ENCODE assay signal across 15 cellular contexts in the genomic region with DNA sequence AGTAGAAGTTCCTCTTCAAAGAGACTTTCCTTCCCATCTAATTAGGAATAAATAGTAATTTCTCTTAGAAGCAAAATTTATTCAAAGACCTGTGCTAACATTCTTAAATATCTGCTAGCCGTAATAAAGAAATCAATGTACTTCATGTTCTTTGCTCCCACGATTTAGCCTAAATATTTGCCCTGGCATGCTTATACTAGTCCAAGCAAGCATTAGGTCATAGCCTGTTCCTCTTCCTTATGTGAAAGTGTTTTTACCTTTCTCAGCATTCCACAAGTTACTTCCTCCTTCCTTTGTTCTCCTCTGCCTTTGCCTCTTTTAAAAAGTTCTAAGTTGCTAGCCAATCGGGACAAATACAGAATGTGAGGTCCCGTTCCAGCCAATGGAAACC. TPM values are rescaled to one million over a fixed set of nuclear protein-coding genes. Genes with fewer than 3 reads are reported as not detected.
DNase-seq lines count a peak whose midpoint lies in the region; ATAC-seq and TF ChIP-seq lines count a peak whose summit lies in the region.
"Not testable (repeated sequence)": the region's sequence is repeated elsewhere in the genome, so short reads cannot be mapped to it uniquely, and the experiment has no call there.
"Had no signal": no experiment of that assay in that cellular context is flagged by ENCODE, and none has a peak within 500 bp of the region (broad histone marks: within the 10 kb centered on the region; RNA-seq: fewer than 3 reads in every experiment).

No MANE protein-coding gene starts in this region.

- CTCF ChIA-PET in MCF 10A (lab: Yijun Ruan, JAX) = not testable (repeated sequence)

- not testable (repeated sequence) for H4K20me1 ChIP-seq in OCI-LY1 (ENCODE audit: insufficient read depth, low read length)

- POLR2A ChIA-PET in MCF 10A (lab: Yijun Ruan, JAX) = not testable (repeated sequence)

- not testable (repeated sequence) for H2AFZ ChIP-seq in OCI-LY1 (ENCODE audit: low read length); trophoblast cell (ENCODE audit: insufficient read depth, low read length, poor library complexity)

- not testable (repeated sequence) for H4K12ac ChIP-seq in trophoblast cell (ENCODE audit: low read depth, low read length)

- H2AK5ac ChIP-seq in trophoblast cell (ENCODE audit: low read length) = not testable (repeated sequence)

- not testable (repeated sequence) for H3K9me3 ChIP-seq in OCI-LY1 (ENCODE audit: low read length); trophoblast cell (ENCODE audit: insufficient read depth, low read depth, low read length); stomach

- not testable (repeated sequence) for H3F3A ChIP-seq in OCI-LY1 (ENCODE audit: insufficient read depth, low read length)

- not testable (repeated sequence) for H3K4me1 Mint-ChIP-seq in MCF 10A (ENCODE audit: insufficient read depth, unreplicated experiment)

- not testable (repeated sequence) for H4K8ac ChIP-seq in trophoblast cell (ENCODE audit: low read depth, low read length)

- H2BK120ac ChIP-seq in trophoblast cell (ENCODE audit: insufficient read depth, low read length, poor library complexity) = not testable (repeated sequence)

- H3K18ac ChIP-seq in trophoblast cell (ENCODE audit: low read length) = not testable (repeated sequence)

- H3K4me3 Mint-ChIP-seq in MCF 10A (ENCODE audit: unreplicated experiment) = not testable (repeated sequence)

- H2BK5ac ChIP-seq in trophoblast cell (ENCODE audit: low read depth, low read length, poor library complexity) = not testable (repeated sequence)

- TF ChIP-seq EP300 in stomach (IDR thresholded peaks at IDR 0.05) = not testable (repeated sequence)

- not testable (repeated sequence) for H3K4ac ChIP-seq in trophoblast cell (ENCODE audit: low read depth, low read length)

- BruUV-seq in MCF 10A (replicated peaks; lab: Mats Ljungman, UMichigan) = not testable (repeated sequence)

- intact Hi-C loops in MCF 10A (cut with micrococcal nuclease); stomach (cut with DNase I; ENCODE audit: low total_unique reads): not testable (repeated sequence)

- H3K27ac ChIP-seq in OCI-LY1 (ENCODE audit: low read depth, low read length, poor library complexity, severe bottlenecking) = peak overlapping the region; percentile 23
- peak overlapping the region; percentile 57 for H3K27ac ChIP-seq in foreskin keratinocyte
- not testable (repeated sequence) for H3K27ac ChIP-seq in trophoblast cell (ENCODE audit: low read depth, low read length)
- H3K27ac ChIP-seq in stomach = peak overlapping the region in 4 of 5 donors; percentile 32 to 78 (median 56)

- H2BK12ac ChIP-seq in trophoblast cell (ENCODE audit: low read length) = not testable (repeated sequence)

- peak overlapping the region; percentile 71 for H3K27ac Mint-ChIP-seq in MCF 10A (ENCODE audit: low read depth, unreplicated experiment)

- not testable (repeated sequence) for H3K14ac ChIP-seq in trophoblast cell (ENCODE audit: low read length)

- H3K9me2 ChIP-seq in OCI-LY1 (ENCODE audit: low read depth, low read length) = not testable (repeated sequence)

- H3K9me3 Mint-ChIP-seq in MCF 10A (ENCODE audit: unreplicated experiment) = not testable (repeated sequence)

- not testable (repeated sequence) for H3K79me1 ChIP-seq in trophoblast cell (ENCODE audit: low read length)

- not testable (repeated sequence) for H3K4me2 ChIP-seq in OCI-LY1 (ENCODE audit: low read length); trophoblast cell (ENCODE audit: low read length)

- not testable (repeated sequence) for H3K27me3 ChIP-seq in OCI-LY1 (ENCODE audit: insufficient read depth, low read length); foreskin keratinocyte; trophoblast cell (ENCODE audit: insufficient read depth, low read length); stomach

- H3K79me2 ChIP-seq in OCI-LY1 (ENCODE audit: insufficient read depth, low read length); trophoblast cell (ENCODE audit: control insufficient read depth, insufficient read depth, low read length, poor library complexity): not testable (repeated sequence)

- H3K4me3 ChIP-seq in OCI-LY1 (ENCODE audit: low read depth, low read length, poor library complexity, severe bottlenecking); epithelial cell of esophagus (ENCODE audit: low read length); trophoblast cell (ENCODE audit: low read depth, low read length); stomach: not testable (repeated sequence)

- peak overlapping the region; percentile 37 for H4K91ac ChIP-seq in trophoblast cell (ENCODE audit: low read depth, low read length)

- no CpG with 5 or more reads among the region's 4 CpGs for WGBS in trophoblast cell (ENCODE audit: extremely low coverage, insufficient coverage, insufficient read length)
- WGBS in stomach, 5 donors = 28 to 59% (median 46%) methylated on average over 3 to 4 of the region's 4 CpGs

- H3K9ac ChIP-seq in OCI-LY1 (ENCODE audit: low read length); trophoblast cell (ENCODE audit: low read length): not testable (repeated sequence)

- not testable (repeated sequence) for DNase-seq in MCF 10A (ENCODE audit: unreplicated experiment); trophoblast cell; stomach
- DNase-seq in epithelial cell of esophagus (ENCODE audit: low read depth) (peak; percentile 51), foreskin keratinocyte (peak; percentile 30 to 56), kidney tubule cell (ENCODE audit: low spot score) (peak; percentile 44)

- not testable (repeated sequence) for H3K36me3 ChIP-seq in OCI-LY1 (ENCODE audit: insufficient read depth, low read length); trophoblast cell (ENCODE audit: control insufficient read depth in 1 of 2, insufficient read depth in 2 of 2, low read length in 2 of 2); stomach

- not testable (repeated sequence) for H3K36me3 Mint-ChIP-seq in MCF 10A (ENCODE audit: insufficient read depth, unreplicated experiment)

- peaks cover 28% of the 10 kb centered on the region for H3K4me1 ChIP-seq in OCI-LY1 (ENCODE audit: insufficient read depth, low read length, severe bottlenecking)
- H3K4me1 ChIP-seq in foreskin keratinocyte; trophoblast cell (ENCODE audit: control insufficient read depth in 1 of 2, insufficient read depth in 2 of 2, low read length in 2 of 2); stomach: not testable (repeated sequence)

- ATAC-seq in foreskin keratinocyte = not testable (repeated sequence)

- TF ChIP-seq CTCF in OCI-LY1 (IDR thresholded peaks at IDR 0.05; ENCODE audit: low read length); MCF 10A (IDR thresholded peaks at IDR 0.05; ENCODE audit: unreplicated experiment); epithelial cell of esophagus (IDR thresholded peaks at IDR 0.05; ENCODE audit: insufficient read depth, low read depth, low read length, missing control alignments); foreskin keratinocyte (conservative IDR thresholded peaks at IDR 0.05); stomach (IDR thresholded peaks at IDR 0.05): not testable (repeated sequence)

- peaks cover 12% of the 10 kb centered on the region for H3K27me3 Mint-ChIP-seq in MCF 10A (ENCODE audit: insufficient read depth, unreplicated experiment)

- not testable (repeated sequence) for H3K23ac ChIP-seq in trophoblast cell (ENCODE audit: low read length)

- not testable (repeated sequence) for TF ChIP-seq POLR2A in stomach (IDR thresholded peaks at IDR 0.05)

RNA-seq across cellular contexts. Expression of a gene that starts 55.6 kb away (rescaled TPM):
- not detected in 2 replicates for total RNA-seq in MCF 10A (2022)
- not detected in 2 replicates for total RNA-seq in foreskin keratinocyte
- not detected in 2 replicates for polyA plus RNA-seq in foreskin keratinocyte
- polyA plus RNA-seq in trophoblast cell (2013) = not detected in 2 replicates
- total RNA-seq in stomach = not detected
- polyA plus RNA-seq in stomach = not detected
- total RNA-seq: A172; B cell; CD8-positive, alpha-beta memory T cell; G401; GM12878; H7; HFFc6; HT1080 had no signal
- polyA plus RNA-seq: GM12878 had no signal
